Comparison of ENCODE assay signal across 11 cellular contexts in the genomic region with DNA sequence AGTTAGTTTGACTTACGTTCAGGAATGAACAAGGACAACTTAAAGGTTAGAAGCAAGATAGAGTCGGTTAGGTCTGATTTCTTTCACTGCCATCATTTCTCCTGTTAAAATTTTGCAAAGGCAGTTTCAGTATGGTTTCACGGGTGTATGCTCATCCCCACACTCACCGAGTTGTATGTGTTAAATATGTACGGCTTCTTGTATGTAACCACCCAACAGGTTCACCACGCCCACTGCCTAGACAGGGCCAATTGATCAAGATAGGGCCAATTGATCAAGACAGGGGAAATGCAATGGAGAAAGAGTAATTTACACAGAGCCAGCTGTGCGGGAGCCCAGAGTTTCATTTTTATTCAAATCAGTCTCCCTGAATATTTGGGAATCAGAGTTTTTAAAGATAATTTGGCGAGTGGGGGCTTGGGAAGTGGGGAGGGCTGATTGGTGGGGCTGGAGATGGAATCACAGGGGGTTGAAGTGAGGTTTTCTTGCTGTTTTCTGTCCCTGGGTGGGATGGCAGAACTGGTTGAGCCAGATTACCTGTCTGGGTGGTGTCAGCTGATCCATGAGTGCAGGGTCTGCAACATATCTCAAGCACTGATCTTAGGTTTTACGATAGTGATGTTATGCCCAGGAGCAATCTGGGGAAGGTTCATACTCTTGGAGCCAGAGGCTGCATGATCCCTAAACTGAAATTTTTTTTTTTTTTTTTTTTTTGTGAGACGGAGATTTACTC.
A peak's percentile ranks its signal among the peaks of the same experiment; 100 is the strongest.
DNase-seq lines count a peak whose midpoint lies in the region; ATAC-seq, FAIRE-seq and TF ChIP-seq lines count a peak whose summit lies in the region.
"Had no signal": no experiment of that assay in that cellular context is flagged by ENCODE, and none has a peak within 500 bp of the region (broad histone marks: within the 10 kb centered on the region; RNA-seq: fewer than 3 reads in every experiment).

No MANE protein-coding gene starts in this region.

- peak; percentile 88 for FAIRE-seq in GM19239 (lab: Jason Lieb, UNC)

- intact Hi-C loops in lower lobe of right lung (cut with DNase I): no loop called here

- H3K36me3 ChIP-seq in lower lobe of right lung: no peaks in the 10 kb centered on the region
- H3K36me3 ChIP-seq: adrenal gland, Peyer's patch had no signal

- POLR2A ChIA-PET in GM10248 (lab: Yijun Ruan, JAX): interaction anchor here (0.8 kb wide), 1 partner anchor 54 kb away, joined by 3 read pairs; no protein-coding TSS in a partner anchor

- H3K9me3 ChIP-seq in lower lobe of right lung: no peaks in the 10 kb centered on the region
- H3K9me3 ChIP-seq: adrenal gland, Peyer's patch had no signal

- ATAC-seq in HG03095 (IDR thresholded peaks at IDR 0.05; ENCODE audit: unreplicated experiment) (peak; percentile 49), lower lobe of right lung (no peak)

- DNase-seq in GM10248 (ENCODE audit: extremely low spot score) (peak; percentile 59), GM19239 (ENCODE audit: insufficient read length, low spot score) (no peak), globus pallidus (ENCODE audit: low spot score) (no peak), putamen (ENCODE audit: low spot score) (no peak), DMS153 treated with DMSO at 0.1 percent for 48 hours (lab: John Stamatoyannopoulos, UW; ENCODE audit: unreplicated experiment) (no peak), lower lobe of right lung (no peak)
- DNase-seq in central memory CD4-positive, alpha-beta T cell: peak; percentile 34
- DNase-seq: adrenal gland had no signal

- no peaks in the 10 kb centered on the region for H3K27me3 ChIP-seq in lower lobe of right lung (ENCODE audit: low read depth)
- H3K27me3 ChIP-seq: adrenal gland, neutrophil, Peyer's patch had no signal

- CTCF ChIA-PET in GM10248 (lab: Yijun Ruan, JAX): interaction anchor here (1.3 to 1.6 kb wide), 2 partner anchors 13 to 312 kb away, joined by 3 to 4 read pairs; no protein-coding TSS in a partner anchor

- H3K4me3 ChIP-seq in lower lobe of right lung: no peak overlapping the region
- H3K4me3 ChIP-seq: adrenal gland, Peyer's patch had no signal

- no peak overlapping the region for H3K27ac ChIP-seq in lower lobe of right lung
- H3K27ac ChIP-seq: adrenal gland, neutrophil had no signal

- TF ChIP-seq CTCF in GM10248 (IDR thresholded peaks at IDR 0.05; ENCODE audit: control extremely low read depth, extremely low read depth, low read depth, missing control alignments) (no peak), lower lobe of right lung (IDR thresholded peaks at IDR 0.05) (no peak)

- peaks cover 23% of the 10 kb centered on the region for H3K4me1 ChIP-seq in lower lobe of right lung

Comparison
In these comparisons a context has a peak if more than half of its experiments do, and no peak if none do; other contexts are left out.
1. DNase-seq: peak in GM10248 (single experiment) and central memory CD4-positive, alpha-beta T cell (single experiment); none in GM19239 (single experiment), globus pallidus (single experiment), putamen (single experiment), DMS153 treated with DMSO at 0.1 percent for 48 hours (single experiment) and lower lobe of right lung (single experiment).